ENCODE assay signal across 2 cellular contexts in the genomic region with DNA sequence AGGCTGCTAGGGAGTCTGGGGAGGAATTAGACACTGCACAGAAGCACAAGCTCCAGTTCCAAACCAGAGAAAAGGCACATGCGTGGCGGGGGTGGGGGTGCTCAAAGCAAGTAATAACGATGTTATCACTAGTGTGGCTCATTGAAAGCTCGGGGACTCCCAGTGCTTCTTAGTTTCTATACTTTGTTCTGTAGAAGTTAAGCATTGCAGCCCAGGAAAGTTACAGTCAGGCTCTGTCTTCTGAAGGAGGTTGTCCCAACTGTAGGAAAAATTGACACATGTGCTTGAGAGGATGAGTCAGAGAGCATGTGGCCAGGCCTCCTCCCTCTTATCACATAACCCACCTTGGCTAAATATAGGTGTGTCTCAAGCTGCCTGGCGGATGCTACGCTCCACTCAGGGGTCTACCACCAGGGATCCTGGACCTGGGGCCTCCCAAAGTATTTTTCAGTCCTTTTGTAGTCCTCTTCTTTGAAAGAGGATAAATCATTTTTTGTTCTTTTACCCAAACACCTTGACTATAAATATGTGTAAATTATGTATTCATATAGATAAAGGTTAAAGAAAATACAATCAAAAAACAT.
TF ChIP-seq lines count a peak whose summit lies in the region.

No MANE protein-coding gene starts in this region.

TF ChIP-seq in HCT116, 20 proteins besides CTCF, POLR2A, EP300 and RAD21 (continued from another document):
- TF ChIP-seq REST (IDR thresholded peaks at IDR 0.05; ENCODE audit: low read depth) (no peak), EGR1 (IDR thresholded peaks at IDR 0.05; ENCODE audit: low read depth) (peak; percentile 51; the same call in 1 of the 2 replicates), JUND (IDR thresholded peaks at IDR 0.05) (peak; percentile 98), YY1 (IDR thresholded peaks at IDR 0.05; ENCODE audit: extremely low read depth, insufficient replicate concordance, low read depth, low read length) (peak; percentile 44), ATF3 (IDR thresholded peaks at IDR 0.05) (peak; percentile 74; the same call in 1 of the 2 replicates), SP1 (IDR thresholded peaks at IDR 0.05; ENCODE audit: low read depth) (peak; percentile 90), POLR2AphosphoS5 (IDR thresholded peaks at IDR 0.05; ENCODE audit: low read depth, low read length) (peak; percentile 79), ZFX (IDR thresholded peaks at IDR 0.05) (no peak), EZH2 (IDR thresholded peaks at IDR 0.05) (no peak), CBX3 (IDR thresholded peaks at IDR 0.05; ENCODE audit: low read depth) (peak; percentile 97), EZH2phosphoT487 (IDR thresholded peaks at IDR 0.05; ENCODE audit: borderline replicate concordance) (no peak), ZNF274 (IDR thresholded peaks at IDR 0.05; ENCODE audit: low read depth, low read length) (no peak), SIN3A (IDR thresholded peaks at IDR 0.05; ENCODE audit: low read depth) (peak; percentile 86)
- TF ChIP-seq, protein P1, sequence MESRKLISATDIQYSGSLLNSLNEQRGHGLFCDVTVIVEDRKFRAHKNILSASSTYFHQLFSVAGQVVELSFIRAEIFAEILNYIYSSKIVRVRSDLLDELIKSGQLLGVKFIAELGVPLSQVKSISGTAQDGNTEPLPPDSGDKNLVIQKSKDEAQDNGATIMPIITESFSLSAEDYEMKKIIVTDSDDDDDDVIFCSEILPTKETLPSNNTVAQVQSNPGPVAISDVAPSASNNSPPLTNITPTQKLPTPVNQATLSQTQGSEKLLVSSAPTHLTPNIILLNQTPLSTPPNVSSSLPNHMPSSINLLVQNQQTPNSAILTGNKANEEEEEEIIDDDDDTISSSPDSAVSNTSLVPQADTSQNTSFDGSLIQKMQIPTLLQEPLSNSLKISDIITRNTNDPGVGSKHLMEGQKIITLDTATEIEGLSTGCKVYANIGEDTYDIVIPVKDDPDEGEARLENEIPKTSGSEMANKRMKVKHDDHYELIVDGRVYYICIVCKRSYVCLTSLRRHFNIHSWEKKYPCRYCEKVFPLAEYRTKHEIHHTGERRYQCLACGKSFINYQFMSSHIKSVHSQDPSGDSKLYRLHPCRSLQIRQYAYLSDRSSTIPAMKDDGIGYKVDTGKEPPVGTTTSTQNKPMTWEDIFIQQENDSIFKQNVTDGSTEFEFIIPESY (IDR thresholded peaks at IDR 0.05; ENCODE audit: extremely low read depth, insufficient replicate concordance, low read length): peak; percentile 46

TF ChIP-seq in SK-N-SH, 30 proteins besides CTCF, POLR2A, EP300 and RAD21 (continued from another document):
- TF ChIP-seq, protein P2, sequence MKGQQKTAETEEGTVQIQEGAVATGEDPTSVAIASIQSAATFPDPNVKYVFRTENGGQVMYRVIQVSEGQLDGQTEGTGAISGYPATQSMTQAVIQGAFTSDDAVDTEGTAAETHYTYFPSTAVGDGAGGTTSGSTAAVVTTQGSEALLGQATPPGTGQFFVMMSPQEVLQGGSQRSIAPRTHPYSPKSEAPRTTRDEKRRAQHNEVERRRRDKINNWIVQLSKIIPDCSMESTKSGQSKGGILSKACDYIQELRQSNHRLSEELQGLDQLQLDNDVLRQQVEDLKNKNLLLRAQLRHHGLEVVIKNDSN (IDR thresholded peaks at IDR 0.05; ENCODE audit: borderline replicate concordance, low read depth): peak; percentile 48; the same call in 1 of the 2 replicates
- TF ChIP-seq MEF2A (IDR thresholded peaks at IDR 0.05; ENCODE audit: borderline replicate concordance, low read depth): 0 out of 2 replicates have a peak, but pooled peaks have one; percentile 28
